In the genomic region with DNA sequence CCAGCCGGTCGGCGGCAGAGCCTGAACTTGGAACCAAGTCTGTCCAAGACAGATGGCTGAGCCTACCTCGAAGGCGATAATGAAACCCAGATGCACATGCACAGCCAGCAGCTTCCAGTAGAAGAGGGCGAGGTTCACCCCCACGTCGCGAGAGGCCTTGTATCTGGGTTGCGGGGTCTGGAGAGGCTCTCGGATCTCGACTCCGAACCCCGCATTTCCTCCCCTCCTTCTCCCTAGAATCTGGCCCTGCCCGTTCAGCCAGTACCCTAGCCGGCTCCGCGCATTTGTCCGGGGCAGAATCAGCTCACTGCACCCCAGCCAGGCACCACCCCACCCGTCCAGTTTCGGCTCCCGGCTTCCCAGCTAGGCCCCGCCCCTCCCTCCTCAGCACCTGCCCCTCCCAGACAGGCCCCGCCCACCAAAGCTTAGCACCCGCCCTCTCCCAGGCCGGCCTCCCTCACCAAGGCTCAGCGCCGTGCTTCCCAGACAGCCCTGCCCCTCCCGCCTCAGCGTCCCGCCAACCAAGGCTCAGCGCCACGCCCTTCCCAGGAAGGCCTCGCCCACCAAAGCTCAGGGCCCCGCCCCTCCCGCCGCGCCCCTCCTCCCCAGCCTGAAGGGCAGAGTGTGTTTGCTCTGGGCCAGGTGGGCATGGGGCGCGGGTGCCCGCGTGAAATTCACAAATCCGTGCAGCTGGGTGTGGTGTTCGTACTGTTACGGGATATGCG, we compare ENCODE assay signal across 8 cellular contexts. TPM values are rescaled to one million over a fixed set of nuclear protein-coding genes. Genes with fewer than 3 reads are reported as not detected.
A peak's percentile ranks its signal among the peaks of the same experiment; 100 is the strongest.
DNase-seq lines count a peak whose midpoint lies in the region; ATAC-seq and TF ChIP-seq lines count a peak whose summit lies in the region.

No MANE protein-coding gene starts in this region.

- TF ChIP-seq POLR2A in GM18526 (IDR thresholded peaks at IDR 0.05; ENCODE audit: extremely low read depth, insufficient read length) (peak; percentile 50), spleen (IDR thresholded peaks at IDR 0.05) (no peak)

- WGBS in spleen, 5 donors, result 3 to 7% (median 3%) methylated on average over 28 to 46 of the region's 46 CpGs

- H3K9me3 ChIP-seq in spleen, result no peaks in the 10 kb centered on the region

- no peak for TF ChIP-seq CTCF in spleen (IDR thresholded peaks at IDR 0.05 in 8 of 11, conservative IDR thresholded peaks at IDR 0.05 in 3 of 11)

- ATAC-seq in HG03066 (IDR thresholded peaks at IDR 0.05; ENCODE audit: low read depth, unreplicated experiment), result peak; percentile 90

- no peaks in the 10 kb centered on the region for H3K36me3 ChIP-seq in spleen

- peaks cover 0 to 9% (median 0%) of the 10 kb centered on the region in 7 donors for H3K27me3 ChIP-seq in spleen (replicated peaks in 1 of 7)

- intact Hi-C loops in spleen (cut with DNase I; ENCODE audit: low total_unique reads), result no loop called here

- peaks cover 0 to 37% (median 18%) of the 10 kb centered on the region in 6 donors for H3K4me1 ChIP-seq in spleen

- DNase-seq in 8988T (peak; percentile 76), NCI-H2196 (lab: John Stamatoyannopoulos, UW; ENCODE audit: unreplicated experiment) (peak; percentile 97), islet precursor cell (peak; percentile 99), spleen (peak; percentile 99)
- peak; percentile 79 to 87 (median 80) for DNase-seq in activated CD4-positive, CD25-positive, alpha-beta regulatory T cell (lab: John Stamatoyannopoulos, UW)
- DNase-seq in central memory CD4-positive, alpha-beta T cell, result peak; percentile 91

- H3K27ac ChIP-seq in spleen, result peak overlapping the region in 7 of 8 donors; percentile 22 to 80 (median 63)

- peak overlapping the region; percentile 39 to 67 (median 52) for H3K4me3 ChIP-seq in spleen

RNA-seq across cellular contexts. Expression of a gene that starts 4.8 kb away (rescaled TPM):
- total RNA-seq in spleen, result 10 to 100 TPM in 1 of 7 donors, 1 to 10 TPM in 6; 3.5 to 12.9 (median 8.0) TPM
- polyA plus RNA-seq in spleen, result 1 to 10 TPM; 4.8 to 7.7 (median 6.4) TPM

RNA-seq across cellular contexts. Expression of a gene that starts 19.8 kb away (rescaled TPM):
- 1 to 10 TPM; 4.0 to 7.6 (median 5.3) TPM for total RNA-seq in spleen
- polyA plus RNA-seq in spleen, result 1 to 10 TPM; 2.1 to 6.1 (median 2.2) TPM

Comparison
In these comparisons a context has a peak if more than half of its experiments do, and no peak if none do; other contexts are left out.
1. Peak in every context shown above with its lines: DNase-seq, ATAC-seq, H3K4me3 ChIP-seq and H3K27ac ChIP-seq.